In genomic region chr11:235998-236773, GRCh38 we compare ENCODE assay signal across 8 cellular contexts. TPM values are rescaled to one million over a fixed set of nuclear protein-coding genes. Genes with fewer than 3 reads are reported as not detected.
DNase-seq lines count a peak whose midpoint lies in the region; ATAC-seq and TF ChIP-seq lines count a peak whose summit lies in the region.

TSS of gene SIRT3 (minus strand) at chr11:236342. CDS start at chr11:236328, 14 bp downstream.

- in situ Hi-C loops in GM18951 (cut with MboI; ENCODE audit: low sequenced_read_pairs, unreplicated experiment): no loop called here

- DNase-seq in AG09319 (ENCODE audit: extremely low read depth, low read depth): peak; percentile 35
- peak; percentile 71 for DNase-seq in NCI-H345 treated with DMSO at 0.1 percent for 48 hours (lab: John Stamatoyannopoulos, UW; ENCODE audit: unreplicated experiment)
- DNase-seq in activated CD4-positive, alpha-beta T cell treated with anti-CD3 and anti-CD28 coated beads for 24 hours (ENCODE audit: low read depth in 2 of 2): peak; percentile 58 to 66
- DNase-seq in chondrocyte (ENCODE audit: low spot score): no peak
- DNase-seq in kidney glomerular epithelial cell (lab: John Stamatoyannopoulos, UW): peak; percentile 66
- peak; percentile 62 to 81 for DNase-seq in stimulated activated CD4-positive, alpha-beta T cell treated with anti-CD3 and anti-CD28 coated beads, Interleukin-1b, Interleukin-23, amount 100 ng/mL, for 1 hour (ENCODE audit: low read depth in 2 of 2)

- H3K9me3 Mint-ChIP-seq in chondrocyte (ENCODE audit: low read depth): no peaks in the 10 kb centered on the region

- H3K27me3 Mint-ChIP-seq in chondrocyte (ENCODE audit: low read depth): no peaks in the 10 kb centered on the region

- peak within 1 kb of the TSS; percentile 97 for H3K27ac Mint-ChIP-seq in chondrocyte (ENCODE audit: unreplicated experiment)

- peak; percentile 71 for ATAC-seq in HG03159 (IDR thresholded peaks at IDR 0.05; ENCODE audit: unreplicated experiment)

- peak; percentile 81 for TF ChIP-seq POLR2A in GM18951 (IDR thresholded peaks at IDR 0.05; ENCODE audit: extremely low read depth, insufficient read depth, insufficient read length)

- peak within 1 kb of the TSS; percentile 95 for H3K4me3 Mint-ChIP-seq in chondrocyte (ENCODE audit: unreplicated experiment)

- H3K4me1 Mint-ChIP-seq in chondrocyte (ENCODE audit: low read depth): peaks cover 25% of the 10 kb centered on the region

- peaks cover 3% of the 10 kb centered on the region for H3K36me3 Mint-ChIP-seq in chondrocyte (ENCODE audit: low read depth)

- TF ChIP-seq CTCF in AG09319 (IDR thresholded peaks at IDR 0.05; ENCODE audit: low read depth, low read length) (no peak), chondrocyte (IDR thresholded peaks at IDR 0.05) (peak; percentile 41)

RNA-seq across cellular contexts. Expression of gene SIRT3, which starts in this region (rescaled TPM):
- total RNA-seq in chondrocyte: 14.5 to 20.9 TPM (median 18.5 TPM) in 3 replicates
